Comparison of ENCODE assay signal across 1 cellular context in the genomic region with DNA sequence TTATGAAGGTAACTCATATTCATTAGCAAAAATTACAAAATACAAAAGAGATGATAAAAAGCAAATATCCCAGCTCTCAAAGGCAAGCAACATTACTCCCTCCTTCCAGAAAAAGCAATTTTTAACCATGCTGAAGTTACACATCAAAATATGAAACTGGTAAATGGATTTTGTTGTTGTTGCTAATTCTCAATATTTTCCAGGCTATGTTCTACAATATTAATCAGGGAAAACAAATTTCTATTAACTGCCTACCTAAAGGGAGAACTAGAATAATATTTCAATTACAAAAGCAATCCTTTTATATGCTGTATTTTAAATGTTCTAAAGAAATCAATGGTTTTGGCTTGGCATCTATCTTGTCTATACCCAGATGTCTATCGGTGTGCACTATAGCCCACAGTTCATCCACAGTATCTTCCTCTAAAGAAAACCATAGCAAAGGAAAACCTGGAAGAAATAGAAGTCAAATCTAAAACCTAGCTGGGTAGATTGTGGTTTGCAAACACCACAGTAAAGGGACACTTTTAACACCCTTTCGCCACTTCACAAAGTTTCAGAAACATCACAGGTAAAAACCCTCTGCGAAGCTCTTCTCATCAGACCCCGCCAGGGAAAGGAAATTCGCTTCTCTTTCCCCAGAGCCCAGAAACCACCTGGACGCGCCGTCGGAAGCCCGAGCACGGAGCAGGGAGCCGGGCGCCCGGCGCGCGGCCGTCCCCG.
TF ChIP-seq lines count a peak whose summit lies in the region.

No MANE protein-coding gene starts in this region.

TF ChIP-seq in GM23338, 12 proteins besides CTCF, POLR2A, EP300 and RAD21 (continued from another document):
- TF ChIP-seq, protein P1, sequence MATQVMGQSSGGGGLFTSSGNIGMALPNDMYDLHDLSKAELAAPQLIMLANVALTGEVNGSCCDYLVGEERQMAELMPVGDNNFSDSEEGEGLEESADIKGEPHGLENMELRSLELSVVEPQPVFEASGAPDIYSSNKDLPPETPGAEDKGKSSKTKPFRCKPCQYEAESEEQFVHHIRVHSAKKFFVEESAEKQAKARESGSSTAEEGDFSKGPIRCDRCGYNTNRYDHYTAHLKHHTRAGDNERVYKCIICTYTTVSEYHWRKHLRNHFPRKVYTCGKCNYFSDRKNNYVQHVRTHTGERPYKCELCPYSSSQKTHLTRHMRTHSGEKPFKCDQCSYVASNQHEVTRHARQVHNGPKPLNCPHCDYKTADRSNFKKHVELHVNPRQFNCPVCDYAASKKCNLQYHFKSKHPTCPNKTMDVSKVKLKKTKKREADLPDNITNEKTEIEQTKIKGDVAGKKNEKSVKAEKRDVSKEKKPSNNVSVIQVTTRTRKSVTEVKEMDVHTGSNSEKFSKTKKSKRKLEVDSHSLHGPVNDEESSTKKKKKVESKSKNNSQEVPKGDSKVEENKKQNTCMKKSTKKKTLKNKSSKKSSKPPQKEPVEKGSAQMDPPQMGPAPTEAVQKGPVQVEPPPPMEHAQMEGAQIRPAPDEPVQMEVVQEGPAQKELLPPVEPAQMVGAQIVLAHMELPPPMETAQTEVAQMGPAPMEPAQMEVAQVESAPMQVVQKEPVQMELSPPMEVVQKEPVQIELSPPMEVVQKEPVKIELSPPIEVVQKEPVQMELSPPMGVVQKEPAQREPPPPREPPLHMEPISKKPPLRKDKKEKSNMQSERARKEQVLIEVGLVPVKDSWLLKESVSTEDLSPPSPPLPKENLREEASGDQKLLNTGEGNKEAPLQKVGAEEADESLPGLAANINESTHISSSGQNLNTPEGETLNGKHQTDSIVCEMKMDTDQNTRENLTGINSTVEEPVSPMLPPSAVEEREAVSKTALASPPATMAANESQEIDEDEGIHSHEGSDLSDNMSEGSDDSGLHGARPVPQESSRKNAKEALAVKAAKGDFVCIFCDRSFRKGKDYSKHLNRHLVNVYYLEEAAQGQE (IDR thresholded peaks at IDR 0.05; ENCODE audit: unreplicated experiment): no peak
- TF ChIP-seq, protein P2, sequence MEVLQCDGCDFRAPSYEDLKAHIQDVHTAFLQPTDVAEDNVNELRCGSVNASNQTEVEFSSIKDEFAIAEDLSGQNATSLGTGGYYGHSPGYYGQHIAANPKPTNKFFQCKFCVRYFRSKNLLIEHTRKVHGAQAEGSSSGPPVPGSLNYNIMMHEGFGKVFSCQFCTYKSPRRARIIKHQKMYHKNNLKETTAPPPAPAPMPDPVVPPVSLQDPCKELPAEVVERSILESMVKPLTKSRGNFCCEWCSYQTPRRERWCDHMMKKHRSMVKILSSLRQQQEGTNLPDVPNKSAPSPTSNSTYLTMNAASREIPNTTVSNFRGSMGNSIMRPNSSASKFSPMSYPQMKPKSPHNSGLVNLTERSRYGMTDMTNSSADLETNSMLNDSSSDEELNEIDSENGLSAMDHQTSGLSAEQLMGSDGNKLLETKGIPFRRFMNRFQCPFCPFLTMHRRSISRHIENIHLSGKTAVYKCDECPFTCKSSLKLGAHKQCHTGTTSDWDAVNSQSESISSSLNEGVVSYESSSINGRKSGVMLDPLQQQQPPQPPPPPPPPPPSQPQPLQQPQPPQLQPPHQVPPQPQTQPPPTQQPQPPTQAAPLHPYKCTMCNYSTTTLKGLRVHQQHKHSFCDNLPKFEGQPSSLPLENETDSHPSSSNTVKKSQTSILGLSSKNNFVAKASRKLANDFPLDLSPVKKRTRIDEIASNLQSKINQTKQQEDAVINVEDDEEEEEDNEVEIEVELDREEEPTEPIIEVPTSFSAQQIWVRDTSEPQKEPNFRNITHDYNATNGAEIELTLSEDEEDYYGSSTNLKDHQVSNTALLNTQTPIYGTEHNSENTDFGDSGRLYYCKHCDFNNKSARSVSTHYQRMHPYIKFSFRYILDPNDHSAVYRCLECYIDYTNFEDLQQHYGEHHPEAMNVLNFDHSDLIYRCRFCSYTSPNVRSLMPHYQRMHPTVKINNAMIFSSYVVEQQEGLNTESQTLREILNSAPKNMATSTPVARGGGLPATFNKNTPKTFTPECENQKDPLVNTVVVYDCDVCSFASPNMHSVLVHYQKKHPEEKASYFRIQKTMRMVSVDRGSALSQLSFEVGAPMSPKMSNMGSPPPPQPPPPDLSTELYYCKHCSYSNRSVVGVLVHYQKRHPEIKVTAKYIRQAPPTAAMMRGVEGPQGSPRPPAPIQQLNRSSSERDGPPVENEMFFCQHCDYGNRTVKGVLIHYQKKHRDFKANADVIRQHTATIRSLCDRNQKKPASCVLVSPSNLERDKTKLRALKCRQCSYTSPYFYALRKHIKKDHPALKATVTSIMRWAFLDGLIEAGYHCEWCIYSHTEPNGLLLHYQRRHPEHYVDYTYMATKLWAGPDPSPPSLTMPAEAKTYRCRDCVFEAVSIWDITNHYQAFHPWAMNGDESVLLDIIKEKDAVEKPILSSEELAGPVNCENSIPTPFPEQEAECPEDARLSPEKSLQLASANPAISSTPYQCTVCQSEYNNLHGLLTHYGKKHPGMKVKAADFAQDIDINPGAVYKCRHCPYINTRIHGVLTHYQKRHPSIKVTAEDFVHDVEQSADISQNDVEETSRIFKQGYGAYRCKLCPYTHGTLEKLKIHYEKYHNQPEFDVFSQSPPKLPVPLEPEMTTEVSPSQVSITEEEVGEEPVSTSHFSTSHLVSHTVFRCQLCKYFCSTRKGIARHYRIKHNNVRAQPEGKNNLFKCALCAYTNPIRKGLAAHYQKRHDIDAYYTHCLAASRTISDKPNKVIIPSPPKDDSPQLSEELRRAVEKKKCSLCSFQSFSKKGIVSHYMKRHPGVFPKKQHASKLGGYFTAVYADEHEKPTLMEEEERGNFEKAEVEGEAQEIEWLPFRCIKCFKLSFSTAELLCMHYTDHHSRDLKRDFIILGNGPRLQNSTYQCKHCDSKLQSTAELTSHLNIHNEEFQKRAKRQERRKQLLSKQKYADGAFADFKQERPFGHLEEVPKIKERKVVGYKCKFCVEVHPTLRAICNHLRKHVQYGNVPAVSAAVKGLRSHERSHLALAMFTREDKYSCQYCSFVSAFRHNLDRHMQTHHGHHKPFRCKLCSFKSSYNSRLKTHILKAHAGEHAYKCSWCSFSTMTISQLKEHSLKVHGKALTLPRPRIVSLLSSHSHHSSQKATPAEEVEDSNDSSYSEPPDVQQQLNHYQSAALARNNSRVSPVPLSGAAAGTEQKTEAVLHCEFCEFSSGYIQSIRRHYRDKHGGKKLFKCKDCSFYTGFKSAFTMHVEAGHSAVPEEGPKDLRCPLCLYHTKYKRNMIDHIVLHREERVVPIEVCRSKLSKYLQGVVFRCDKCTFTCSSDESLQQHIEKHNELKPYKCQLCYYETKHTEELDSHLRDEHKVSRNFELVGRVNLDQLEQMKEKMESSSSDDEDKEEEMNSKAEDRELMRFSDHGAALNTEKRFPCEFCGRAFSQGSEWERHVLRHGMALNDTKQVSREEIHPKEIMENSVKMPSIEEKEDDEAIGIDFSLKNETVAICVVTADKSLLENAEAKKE (CRISPR knock-in tag; IDR thresholded peaks at IDR 0.05): no peak
- TF ChIP-seq JUNB (IDR thresholded peaks at IDR 0.05; ENCODE audit: unreplicated experiment) (no peak), EZH2 (IDR thresholded peaks at IDR 0.05; ENCODE audit: low read depth, unreplicated experiment) (no peak), ZNF331 (CRISPR knock-in tag; IDR thresholded peaks at IDR 0.05; ENCODE audit: low read depth) (no peak)
TF ChIP-seq in GM23338: peak in this region for 0.
